19 cellular contexts compared by ENCODE assay signal in genomic region chr7:142130282-142130681, GRCh38. TPM values are rescaled to one million over a fixed set of nuclear protein-coding genes. Genes with fewer than 3 reads are reported as not detected.
"Had no signal": no experiment of that assay in that cellular context is flagged by ENCODE, and none has a peak within 500 bp of the region (broad histone marks: within the 10 kb centered on the region; RNA-seq: fewer than 3 reads in every experiment).

No MANE protein-coding gene starts in this region.

- H3K27ac Mint-ChIP-seq: activated CD4-positive, alpha-beta T cell treated with anti-CD3 and anti-CD28 coated beads for 36 hours; activated naive CD4-positive, alpha-beta T cell treated with anti-CD3 and anti-CD28 coated beads for 36 hours; effector memory CD8-positive, alpha-beta T cell had no signal

- H3K27me3 ChIP-seq: suprapubic skin had no signal

- H3K27ac ChIP-seq: psoas muscle, suprapubic skin, WERI-Rb-1 had no signal

- H3K4me1 Mint-ChIP-seq: activated CD4-positive, alpha-beta T cell treated with anti-CD3 and anti-CD28 coated beads for 36 hours had no signal

- ATAC-seq: activated CD4-positive, alpha-beta T cell treated with anti-CD3 and anti-CD28 coated beads for 36 hours; effector memory CD8-positive, alpha-beta T cell; esophagus mucosa; left ventricle myocardium superior; psoas muscle; sciatic nerve had no signal

- H3K36me3 ChIP-seq: suprapubic skin, WERI-Rb-1 had no signal

- H3K9me3 Mint-ChIP-seq: activated naive CD4-positive, alpha-beta T cell treated with anti-CD3 and anti-CD28 coated beads for 36 hours had no signal

- H3K4me3 Mint-ChIP-seq: activated CD4-positive, alpha-beta T cell treated with anti-CD3 and anti-CD28 coated beads for 36 hours; activated naive CD4-positive, alpha-beta T cell treated with anti-CD3 and anti-CD28 coated beads for 36 hours; effector memory CD8-positive, alpha-beta T cell had no signal

- H3K9me3 ChIP-seq: psoas muscle, suprapubic skin had no signal

- H3K4me1 ChIP-seq: psoas muscle, suprapubic skin had no signal

- H3K4me3 ChIP-seq: psoas muscle, suprapubic skin had no signal

- DNase-seq: activated naive CD4-positive, alpha-beta T cell treated with anti-CD3 and anti-CD28 coated beads for 36 hours; central memory CD4-positive, alpha-beta T cell; cortex of kidney; effector memory CD8-positive, alpha-beta T cell; head of caudate nucleus; left ventricle myocardium superior; mesendoderm; psoas muscle; stimulated activated CD4-positive, alpha-beta T cell treated with anti-CD3 and anti-CD28 coated beads, Interleukin-12 subunit alpha, Interleukin-12 subunit beta, amount 100 ng/mL, for 4 hours; stimulated activated naive CD4-positive, alpha-beta T cell treated with Interleukin-2 at 50 U/mL for 16 hours; T-helper 9 cell; WERI-Rb-1 had no signal

RNA-seq across cellular contexts. Expression of gene MGAM2, which starts 18.8 kb away (rescaled TPM):
- total RNA-seq: activated CD4-positive, alpha-beta T cell treated with anti-CD3 and anti-CD28 coated beads for 36 hours; activated naive CD4-positive, alpha-beta T cell treated with anti-CD3 and anti-CD28 coated beads for 36 hours; fibroblast of villous mesenchyme; osteoblast; ureter had no signal
